ENCODE assay signal across 28 cellular contexts in genomic region chr5:139419226-139419625, GRCh38. TPM values are rescaled to one million over a fixed set of nuclear protein-coding genes. Genes with fewer than 3 reads are reported as not detected.
DNase-seq lines count a peak whose midpoint lies in the region; ATAC-seq and TF ChIP-seq lines count a peak whose summit lies in the region.
"Had no signal": no experiment of that assay in that cellular context is flagged by ENCODE, and none has a peak within 500 bp of the region (broad histone marks: within the 10 kb centered on the region; RNA-seq: fewer than 3 reads in every experiment).

No MANE protein-coding gene starts in this region.

- no peak overlapping the region for H3K14ac ChIP-seq in H9 (ENCODE audit: insufficient read depth, low read length)

- H3K23ac ChIP-seq in H9 (ENCODE audit: insufficient read length, low read depth, low read length): no peak overlapping the region

- peaks cover 41% of the 10 kb centered on the region for H3K4me1 Mint-ChIP-seq in activated CD4-positive, alpha-beta memory T cell treated with anti-CD3 and anti-CD28 coated beads for 36 hours (ENCODE audit: low read depth)
- peaks cover 44% of the 10 kb centered on the region for H3K4me1 Mint-ChIP-seq in stimulated activated naive CD8-positive, alpha-beta T cell treated with anti-CD3 and anti-CD28 coated beads, Interleukin-15, amount 100 ng/mL, for 72 hours
- peaks cover 15 to 25% of the 10 kb centered on the region in 2 experiments for H3K4me1 Mint-ChIP-seq in H9

- H4K91ac ChIP-seq in H9 (ENCODE audit: insufficient read length, low read depth, low read length): no peak overlapping the region

- no peaks in the 10 kb centered on the region for H3K23me2 ChIP-seq in H9 (ENCODE audit: insufficient read length, low read depth, low read length, poor library complexity, severe bottlenecking)

- H3K27ac ChIP-seq in BLaER1 (peak overlapping the region; percentile 81), gastroesophageal sphincter (peak overlapping the region in 3 of 4 donors; percentile 49 to 82 (median 72)), H9 (ENCODE audit: insufficient read length, low read depth, low read length) (no peak overlapping the region)
- H3K27ac ChIP-seq: HL-60, ovary, right lobe of liver had no signal

- no peak overlapping the region for H2BK120ac ChIP-seq in H9 (ENCODE audit: low read depth, low read length, poor library complexity, severe bottlenecking)

- no peak for TF ChIP-seq EP300 in gastroesophageal sphincter (IDR thresholded peaks at IDR 0.05)

- H3K4me2 ChIP-seq in BLaER1 (peak overlapping the region; percentile 83), H9 (ENCODE audit: insufficient read depth, insufficient read length, low read length) (no peak overlapping the region)

- no peak overlapping the region for H4K5ac ChIP-seq in H9 (ENCODE audit: insufficient read length, low read depth, low read length)

- H2AFZ ChIP-seq in H9 (ENCODE audit: low read length): no peak overlapping the region

- peaks cover 79% of the 10 kb centered on the region for H3K4me1 ChIP-seq in BLaER1
- peaks cover 5 to 66% (median 29%) of the 10 kb centered on the region in 3 donors for H3K4me1 ChIP-seq in gastroesophageal sphincter
- peaks cover 32% of the 10 kb centered on the region for H3K4me1 ChIP-seq in mucosa of descending colon (ENCODE audit: low read depth)
- no peaks in the 10 kb centered on the region for H3K4me1 ChIP-seq in H9 (ENCODE audit: insufficient read depth, low read length)
- H3K4me1 ChIP-seq: right lobe of liver had no signal

- no peak overlapping the region for H4K8ac ChIP-seq in H9 (replicated peaks; ENCODE audit: insufficient read length, low read depth, low read length)

- no peak overlapping the region for H3K4me3 Mint-ChIP-seq in activated CD4-positive, alpha-beta memory T cell treated with anti-CD3 and anti-CD28 coated beads for 36 hours
- H3K4me3 Mint-ChIP-seq in stimulated activated naive CD8-positive, alpha-beta T cell treated with anti-CD3 and anti-CD28 coated beads, Interleukin-15, amount 100 ng/mL, for 72 hours: no peak overlapping the region
- H3K4me3 Mint-ChIP-seq in H9: no peak overlapping the region
- H3K4me3 Mint-ChIP-seq: central memory CD8-positive, alpha-beta T cell; natural killer cell had no signal

- H3K9ac ChIP-seq in BLaER1 (peak overlapping the region; percentile 44; the same call in 1 of the 2 replicates), H9 (ENCODE audit: extremely low read depth, insufficient read length, low read length) (no peak overlapping the region)

- TF ChIP-seq CTCF in gastroesophageal sphincter (IDR thresholded peaks at IDR 0.05) (no peak), mucosa of descending colon (IDR thresholded peaks at IDR 0.05) (no peak), H9 (conservative IDR thresholded peaks at IDR 0.05) (no peak)

- H3K27me3 Mint-ChIP-seq in activated CD4-positive, alpha-beta memory T cell treated with anti-CD3 and anti-CD28 coated beads for 36 hours: no peaks in the 10 kb centered on the region
- no peaks in the 10 kb centered on the region for H3K27me3 Mint-ChIP-seq in stimulated activated naive CD8-positive, alpha-beta T cell treated with anti-CD3 and anti-CD28 coated beads, Interleukin-15, amount 100 ng/mL, for 72 hours
- H3K27me3 Mint-ChIP-seq in H9 (ENCODE audit: low read depth): peaks cover 1% of the 10 kb centered on the region
- H3K27me3 Mint-ChIP-seq: central memory CD8-positive, alpha-beta T cell had no signal

- 57 to 61% methylated on average over 6 of the region's 7 CpGs for WGBS in gastroesophageal sphincter (ENCODE audit: low coverage in 1 of 2), 2 donors
- WGBS in H9 (ENCODE audit: extremely low coverage, insufficient read length, low lambda C conversion rate): no CpG with 5 or more reads among the region's 7 CpGs

- H3K18ac ChIP-seq in H9 (ENCODE audit: insufficient read length, low read depth, low read length): no peak overlapping the region

- CTCF ChIA-PET in activated CD4-positive, alpha-beta memory T cell treated with anti-CD3 and anti-CD28 coated beads for 36 hours (lab: Charles Lee): interaction anchor here (1.2 to 13.6 kb wide), 4 partner anchors 12 to 97 kb away, joined by 3 to 443 read pairs (median 6); partner anchors contain the start of gene STING1

- no peak for TF ChIP-seq POLR2A in gastroesophageal sphincter (IDR thresholded peaks at IDR 0.05)

- intact Hi-C loops in activated CD4-positive, alpha-beta memory T cell treated with anti-CD3 and anti-CD28 coated beads for 36 hours (cut with micrococcal nuclease): no loop called here
- intact Hi-C loops in mucosa of descending colon (cut with DNase I, micrococcal nuclease): no loop called here

- H3K9me3 Mint-ChIP-seq in activated CD4-positive, alpha-beta memory T cell treated with anti-CD3 and anti-CD28 coated beads for 36 hours: no peaks in the 10 kb centered on the region
- no peaks in the 10 kb centered on the region for H3K9me3 Mint-ChIP-seq in stimulated activated naive CD8-positive, alpha-beta T cell treated with anti-CD3 and anti-CD28 coated beads, Interleukin-15, amount 100 ng/mL, for 72 hours
- no peaks in the 10 kb centered on the region for H3K9me3 Mint-ChIP-seq in H9
- H3K9me3 Mint-ChIP-seq: central memory CD8-positive, alpha-beta T cell; natural killer cell had no signal

- H2BK12ac ChIP-seq in H9 (ENCODE audit: insufficient read length, low read depth, low read length): no peak overlapping the region

- H2AK5ac ChIP-seq in H9 (ENCODE audit: insufficient read length, low read length): no peak overlapping the region

- H3T11ph ChIP-seq in H9 (ENCODE audit: low read length): no peak overlapping the region

- no peaks in the 10 kb centered on the region for H3K79me2 ChIP-seq in H9 (ENCODE audit: insufficient read depth, low read length)

- H3K9me3 ChIP-seq in BLaER1 (no peaks in the 10 kb centered on the region), gastroesophageal sphincter (no peaks in the 10 kb centered on the region), mucosa of descending colon (no peaks in the 10 kb centered on the region), H9 (ENCODE audit: control insufficient read depth, low read depth, low read length) (no peaks in the 10 kb centered on the region)
- H3K9me3 ChIP-seq: ovary, right lobe of liver had no signal

- H4K20me1 ChIP-seq in BLaER1: no peaks in the 10 kb centered on the region
- H4K20me1 ChIP-seq in H9 (ENCODE audit: control insufficient read depth, insufficient read depth, insufficient read length): no peaks in the 10 kb centered on the region

- H3K36me3 ChIP-seq in BLaER1 (peaks cover 17% of the 10 kb centered on the region), gastroesophageal sphincter (peaks cover 0 to 47% of the 10 kb centered on the region in 2 donors), mucosa of descending colon (ENCODE audit: low read depth) (no peaks in the 10 kb centered on the region)
- H3K36me3 ChIP-seq: ovary, right lobe of liver had no signal

- POLR2A ChIA-PET in activated CD4-positive, alpha-beta memory T cell treated with anti-CD3 and anti-CD28 coated beads for 36 hours (lab: Charles Lee): interaction anchor here (1.5 to 7.9 kb wide), 3 partner anchors 55 to 63 kb away, joined by 3 to 50 read pairs (median 4); partner anchors contain the start of gene STING1

- H3K4me3 ChIP-seq in BLaER1: no peak overlapping the region
- no peak overlapping the region for H3K4me3 ChIP-seq in gastroesophageal sphincter
- no peak overlapping the region for H3K4me3 ChIP-seq in mucosa of descending colon
- H3K4me3 ChIP-seq: ovary, right lobe of liver had no signal

- H2BK15ac ChIP-seq in H9 (ENCODE audit: low read depth, low read length): no peak overlapping the region

- ATAC-seq in gastroesophageal sphincter: no peak
- ATAC-seq in mucosa of descending colon: peak; percentile 37
- no peak for ATAC-seq in stimulated activated naive CD8-positive, alpha-beta T cell treated with anti-CD3 and anti-CD28 coated beads, Interleukin-15, amount 100 ng/mL, for 72 hours
- ATAC-seq: esophagus mucosa, natural killer cell had no signal

- H3K4ac ChIP-seq in H9 (ENCODE audit: low read depth, low read length): no peak overlapping the region

- H3K56ac ChIP-seq in H9 (ENCODE audit: insufficient read length, low read depth, low read length): no peak overlapping the region

- H3K27me3 ChIP-seq in BLaER1 (no peaks in the 10 kb centered on the region), gastroesophageal sphincter (no peaks in the 10 kb centered on the region), H9 (ENCODE audit: insufficient read depth, low read length) (no peaks in the 10 kb centered on the region)
- H3K27me3 ChIP-seq: ovary, right lobe of liver had no signal

- H3K79me1 ChIP-seq in H9 (ENCODE audit: insufficient read depth, low read depth, low read length, poor library complexity, severe bottlenecking): no peaks in the 10 kb centered on the region

- H3K36me3 Mint-ChIP-seq in activated CD4-positive, alpha-beta memory T cell treated with anti-CD3 and anti-CD28 coated beads for 36 hours: peaks cover 54% of the 10 kb centered on the region
- H3K36me3 Mint-ChIP-seq in H9 (ENCODE audit: insufficient read depth in 1 of 3, low read depth in 3 of 3): peaks cover 0 to 51% (median 41%) of the 10 kb centered on the region in 3 experiments; a peak in 6 of 7 replicates
- H3K36me3 Mint-ChIP-seq: natural killer cell had no signal

- H2BK20ac ChIP-seq in H9 (ENCODE audit: low read depth, low read length, poor library complexity, severe bottlenecking): no peak overlapping the region

- H3K27ac Mint-ChIP-seq in activated CD4-positive, alpha-beta memory T cell treated with anti-CD3 and anti-CD28 coated beads for 36 hours: peak overlapping the region; percentile 4
- no peak overlapping the region for H3K27ac Mint-ChIP-seq in stimulated activated naive CD8-positive, alpha-beta T cell treated with anti-CD3 and anti-CD28 coated beads, Interleukin-15, amount 100 ng/mL, for 72 hours
- peak overlapping the region in 1 of 3 experiments; percentile 1; a peak in 1 of 7 replicates for H3K27ac Mint-ChIP-seq in H9
- H3K27ac Mint-ChIP-seq: natural killer cell had no signal

- no peak overlapping the region for H2BK5ac ChIP-seq in H9 (ENCODE audit: insufficient read length, low read length)

- DNase-seq in activated CD4-positive, alpha-beta memory T cell treated with anti-CD3 and anti-CD28 coated beads for 36 hours: no peak
- DNase-seq in mucosa of descending colon (no peak), H9 (no peak), T-helper 9 cell (no peak), SIG-M5 treated with dmso at 0.1 percent for 504 hours (lab: John Stamatoyannopoulos, UW; ENCODE audit: unreplicated experiment) (no peak)
- no peak for DNase-seq in stimulated activated naive CD8-positive, alpha-beta T cell treated with anti-CD3 and anti-CD28 coated beads, Interleukin-15, amount 100 ng/mL, for 72 hours
- DNase-seq: activated CD4-positive, alpha-beta T cell treated with anti-CD3 and anti-CD28 coated beads for 48 hours; activated CD8-positive, alpha-beta memory T cell treated with anti-CD3 and anti-CD28 coated beads, Interleukin-2, amount 50 U/mL, for 48 hours; activated gamma-delta T cell treated with Interleukin-2 at 50 U/mL for 16 hours; DMS 273 treated with DMSO at 0.1 percent for 48 hours; natural killer cell; NCI-H1092 treated with DMSO at 0.1 percent for 48 hours; NCI-H2029; NCI-H345; OCI-M1; ovary; SHP77; stimulated activated CD4-positive, alpha-beta T cell treated with anti-CD3 and anti-CD28 coated beads, Interleukin-15, amount 100 ng/mL, for 24 hours; SW 1271 had no signal

RNA-seq across cellular contexts. Expression of gene SPATA24, which starts 15.3 kb away (rescaled TPM):
- total RNA-seq in activated CD4-positive, alpha-beta memory T cell treated with anti-CD3 and anti-CD28 coated beads for 36 hours: 1 to 10 TPM; 3.7 to 5.2 TPM
- total RNA-seq in gastroesophageal sphincter (10 to 100 TPM in 2 of 4 donors, 1 to 10 TPM in 2; 1.5 to 13.5 (median 6.3) TPM), mucosa of descending colon (1 to 10 TPM; 3.0 to 4.5 (median 3.4) TPM), H9 (2021) (12.9 and 13.0 TPM in 2 replicates)

RNA-seq across cellular contexts. Expression of gene DNAJC18, which starts 20.1 kb away (rescaled TPM):
- total RNA-seq in activated CD4-positive, alpha-beta memory T cell treated with anti-CD3 and anti-CD28 coated beads for 36 hours: 10 to 100 TPM; 54.1 to 56.0 TPM
- total RNA-seq in gastroesophageal sphincter: 10 to 100 TPM in 3 of 4 donors, 1 to 10 TPM in 1; 7.6 to 27.7 (median 14.5) TPM
- 10 to 100 TPM in 1 of 3 donors, 1 to 10 TPM in 2; 4.2 to 10.3 (median 5.1) TPM for total RNA-seq in mucosa of descending colon
- total RNA-seq in H9 (2021): 25.4 and 26.5 TPM in 2 replicates

RNA-seq across cellular contexts. Expression of gene PROB1, which starts 24.3 kb away (rescaled TPM):
- total RNA-seq in activated CD4-positive, alpha-beta memory T cell treated with anti-CD3 and anti-CD28 coated beads for 36 hours: 1 to 10 TPM; 3.8 to 3.9 TPM
- 1 to 10 TPM; 1.2 to 9.1 (median 4.1) TPM for total RNA-seq in gastroesophageal sphincter
- under 1 TPM; 0.58 to 0.98 (median 0.94) TPM for total RNA-seq in mucosa of descending colon
- total RNA-seq in H9 (2021): 3.3 and 3.4 TPM in 2 replicates

RNA-seq across cellular contexts. Expression of gene MZB1, which starts 29.5 kb away (rescaled TPM):
- total RNA-seq in activated CD4-positive, alpha-beta memory T cell treated with anti-CD3 and anti-CD28 coated beads for 36 hours: 10 to 100 TPM; 24.0 to 26.3 TPM
- total RNA-seq in gastroesophageal sphincter: under 1 TPM in 1 of 4 donors, not detected in 3; 0.74 TPM
- 10 to 100 TPM in 2 of 3 donors, 1 to 10 TPM in 1; 5.6 to 23.7 (median 10.2) TPM for total RNA-seq in mucosa of descending colon
- total RNA-seq in H9 (2021): 0.31 and 0.48 TPM in 2 replicates
- total RNA-seq: frontal cortex, kidney epithelial cell had no signal

RNA-seq across cellular contexts. Expression of gene SLC23A1, which starts 36.1 kb away (rescaled TPM):
- 1 to 10 TPM; 1.0 to 1.4 TPM for total RNA-seq in activated CD4-positive, alpha-beta memory T cell treated with anti-CD3 and anti-CD28 coated beads for 36 hours
- total RNA-seq in gastroesophageal sphincter (not detected), mucosa of descending colon (1 to 10 TPM; 2.5 to 9.0 (median 5.1) TPM), H9 (2021) (not detected in 2 replicates)
- total RNA-seq: frontal cortex, kidney epithelial cell, natural killer cell, subcutaneous adipose tissue had no signal
